In genomic region chr5:145443366-145443765, GRCh38 we compare ENCODE assay signal across 21 cellular contexts.
A peak's percentile ranks its signal among the peaks of the same experiment; 100 is the strongest.
DNase-seq lines count a peak whose midpoint lies in the region; ATAC-seq and TF ChIP-seq lines count a peak whose summit lies in the region.
"Had no signal": no experiment of that assay in that cellular context is flagged by ENCODE, and none has a peak within 500 bp of the region (broad histone marks: within the 10 kb centered on the region; RNA-seq: fewer than 3 reads in every experiment).

No MANE protein-coding gene starts in this region.

- no peak overlapping the region for H2BK5ac ChIP-seq in IMR-90 (ENCODE audit: low read depth, low read length, poor library complexity, severe bottlenecking)

- H2AFZ ChIP-seq in IMR-90 (replicated peaks; ENCODE audit: low read length, poor library complexity) (no peak overlapping the region), smooth muscle cell (ENCODE audit: low read depth) (no peak overlapping the region)

- no peak overlapping the region for H2BK120ac ChIP-seq in IMR-90 (ENCODE audit: low read depth, low read length)

- in situ Hi-C loops in IMR-90 (cut with MboI; ENCODE audit: low sequenced_read_pairs) = no loop called here

- dilution Hi-C loops in IMR-90 (cut with HindIII; ENCODE audit: low sequenced_read_pairs, unreplicated experiment) = no loop called here

- POLR2A ChIA-PET in IMR-90 (lab: Charles Lee; ENCODE audit: unreplicated experiment) = no interaction called here

- no peak for TF ChIP-seq CTCF in IMR-90 (conservative IDR thresholded peaks at IDR 0.05; ENCODE audit: low read depth, low read length)
- no peak for TF ChIP-seq CTCF in mesothelial cell of epicardium (IDR thresholded peaks at IDR 0.05; ENCODE audit: unreplicated experiment)
- TF ChIP-seq CTCF in smooth muscle cell (IDR thresholded peaks at IDR 0.05; ENCODE audit: borderline replicate concordance, insufficient read depth, poor library complexity, severe bottlenecking) = no peak
- TF ChIP-seq CTCF in breast epithelium (IDR thresholded peaks at IDR 0.05) = no peak
- TF ChIP-seq CTCF in spleen (IDR thresholded peaks at IDR 0.05 in 8 of 11, conservative IDR thresholded peaks at IDR 0.05 in 3 of 11) = no peak

- H3K4me3 ChIP-seq in IMR-90 (ENCODE audit: insufficient read depth, low read depth, low read length) (no peak overlapping the region), adipocyte (ENCODE audit: low read length) (no peak overlapping the region), smooth muscle cell (no peak overlapping the region), breast epithelium (no peak overlapping the region), spleen (no peak overlapping the region)
- H3K4me3 ChIP-seq: A549; BLaER1 treated with 17β-estradiol and CSF1 and Interleukin-3, amounts not matched to agents 10 nM and 100 nM; HAP-1 had no signal

- peak; percentile 17; the same call in 1 of the 2 replicates for ATAC-seq in IMR-90 (ENCODE audit: low read depth)
- ATAC-seq: A549 had no signal

- no peak overlapping the region for H4K8ac ChIP-seq in IMR-90 (ENCODE audit: low read depth in 2 of 2, low read length in 2 of 2)

- no peak overlapping the region for H3K56ac ChIP-seq in IMR-90 (ENCODE audit: extremely low read depth, insufficient read depth, low read length)

- no peaks in the 10 kb centered on the region for H3K79me1 ChIP-seq in IMR-90 (ENCODE audit: low read depth in 1 of 2, low read length in 2 of 2)

- no peaks in the 10 kb centered on the region for H3K27me3 Mint-ChIP-seq in mesothelial cell of epicardium (ENCODE audit: low read depth)
- H3K27me3 Mint-ChIP-seq: CD4-positive, alpha-beta T cell had no signal

- H3K9ac ChIP-seq in IMR-90 (ENCODE audit: low read depth, low read length) = no peak overlapping the region
- H3K9ac ChIP-seq in adipocyte (ENCODE audit: low read length) = no peak overlapping the region
- no peak overlapping the region for H3K9ac ChIP-seq in smooth muscle cell (ENCODE audit: low read depth)
- H3K9ac ChIP-seq: BLaER1 treated with 17β-estradiol and CSF1 and Interleukin-3, amounts not matched to agents 10 nM and 100 nM had no signal

- H3K9me1 ChIP-seq in IMR-90 (ENCODE audit: insufficient read depth, low read length) = no peaks in the 10 kb centered on the region

- H2BK15ac ChIP-seq in IMR-90 (ENCODE audit: low read depth, low read length) = no peak overlapping the region

- intact Hi-C loops in IMR-90 (cut with micrococcal nuclease) (no loop called here), breast epithelium (cut with DNase I; ENCODE audit: low total_unique reads) (no loop called here), spleen (cut with DNase I; ENCODE audit: low total_unique reads) (no loop called here)

- H3K4me1 Mint-ChIP-seq in mesothelial cell of epicardium = peaks cover 13% of the 10 kb centered on the region
- H3K4me1 Mint-ChIP-seq: CD14-positive monocyte had no signal

- H3K4ac ChIP-seq in IMR-90 (ENCODE audit: low read depth, low read length) = no peak overlapping the region

- H3K27ac ChIP-seq in IMR-90 (ENCODE audit: insufficient read depth, low read length) (no peak overlapping the region), smooth muscle cell (ENCODE audit: low read depth) (peak overlapping the region; percentile 53), breast epithelium (peak overlapping the region in 1 of 2 donors; percentile 10), spleen (no peak overlapping the region)
- H3K27ac ChIP-seq: A549; BLaER1 treated with 17β-estradiol and CSF1 and Interleukin-3, amounts not matched to agents 10 nM and 100 nM had no signal

- no peak overlapping the region for H3K14ac ChIP-seq in IMR-90 (replicated peaks; ENCODE audit: low read depth, low read length)

- H3K9me3 Mint-ChIP-seq in mesothelial cell of epicardium = no peaks in the 10 kb centered on the region

- H3K36me3 ChIP-seq in IMR-90 (ENCODE audit: control insufficient read depth, insufficient read depth, low read length) (no peaks in the 10 kb centered on the region), adipocyte (ENCODE audit: control insufficient read depth, insufficient read depth, low read length, severe bottlenecking) (no peaks in the 10 kb centered on the region), smooth muscle cell (ENCODE audit: low read depth) (no peaks in the 10 kb centered on the region), breast epithelium (no peaks in the 10 kb centered on the region), spleen (no peaks in the 10 kb centered on the region)
- H3K36me3 ChIP-seq: BE2C; BLaER1 treated with 17β-estradiol and CSF1 and Interleukin-3, amounts not matched to agents 10 nM and 100 nM; HAP-1 had no signal

- TF ChIP-seq POLR2A in IMR-90 (IDR thresholded peaks at IDR 0.05; ENCODE audit: low read depth, low read length) (no peak), breast epithelium (IDR thresholded peaks at IDR 0.05) (no peak), spleen (IDR thresholded peaks at IDR 0.05) (no peak)

- H2AK9ac ChIP-seq in IMR-90 (replicated peaks; ENCODE audit: low read depth, low read length, poor library complexity) = no peak overlapping the region

- no peaks in the 10 kb centered on the region for H3K36me3 Mint-ChIP-seq in mesothelial cell of epicardium
- H3K36me3 Mint-ChIP-seq: CD14-positive monocyte had no signal

- H3K18ac ChIP-seq in IMR-90 (ENCODE audit: low read depth, low read length) = no peak overlapping the region

- no peaks in the 10 kb centered on the region for H3K4me1 ChIP-seq in IMR-90 (ENCODE audit: control insufficient read depth, insufficient read depth, low read length)
- H3K4me1 ChIP-seq in adipocyte (ENCODE audit: control insufficient read depth, insufficient read depth, low read length) = no peaks in the 10 kb centered on the region
- H3K4me1 ChIP-seq in smooth muscle cell (ENCODE audit: low read depth) = peaks cover 14% of the 10 kb centered on the region
- no peaks in the 10 kb centered on the region for H3K4me1 ChIP-seq in breast epithelium
- H3K4me1 ChIP-seq in spleen = no peaks in the 10 kb centered on the region
- H3K4me1 ChIP-seq: A549; BE2C; BLaER1 treated with 17β-estradiol and CSF1 and Interleukin-3, amounts not matched to agents 10 nM and 100 nM; HAP-1 had no signal

- H3K9me3 ChIP-seq in IMR-90 (ENCODE audit: control insufficient read depth, insufficient read depth, low read length) (no peaks in the 10 kb centered on the region; the same call in 1 of the 2 replicates), adipocyte (ENCODE audit: control insufficient read depth, low read length) (peaks cover 19% of the 10 kb centered on the region), smooth muscle cell (replicated peaks; ENCODE audit: low read depth) (no peaks in the 10 kb centered on the region), breast epithelium (no peaks in the 10 kb centered on the region), spleen (peaks cover 0 to 20% (median 4%) of the 10 kb centered on the region in 8 donors)
- H3K9me3 ChIP-seq: A549; BE2C; BLaER1 treated with 17β-estradiol and CSF1 and Interleukin-3, amounts not matched to agents 10 nM and 100 nM; HAP-1 had no signal

- no peak overlapping the region for H3K4me2 ChIP-seq in IMR-90 (ENCODE audit: low read depth, low read length)
- no peak overlapping the region for H3K4me2 ChIP-seq in smooth muscle cell
- H3K4me2 ChIP-seq: A549; BLaER1 treated with 17β-estradiol and CSF1 and Interleukin-3, amounts not matched to agents 10 nM and 100 nM had no signal

- peak overlapping the region; percentile 3 for H3K27ac Mint-ChIP-seq in mesothelial cell of epicardium
- H3K27ac Mint-ChIP-seq: CD14-positive monocyte; CD4-positive, alpha-beta T cell had no signal

- H4K91ac ChIP-seq in IMR-90 (ENCODE audit: insufficient read depth, low read depth, low read length) = no peak overlapping the region

- TF ChIP-seq RAD21 in IMR-90 (IDR thresholded peaks at IDR 0.05; ENCODE audit: low read length) = no peak

- BruUV-seq in IMR-90 (replicated peaks; lab: Mats Ljungman, UMichigan) = no TSS peak

- H4K5ac ChIP-seq in IMR-90 (ENCODE audit: low read depth, low read length) = no peak overlapping the region

- no peak overlapping the region for H2AK5ac ChIP-seq in IMR-90 (ENCODE audit: low read depth, low read length)

- CTCF ChIA-PET in IMR-90 (lab: Yijun Ruan, JAX) = no interaction called here

- no peaks in the 10 kb centered on the region for H4K20me1 ChIP-seq in IMR-90 (ENCODE audit: insufficient read depth, low read length)
- H4K20me1 ChIP-seq in smooth muscle cell (ENCODE audit: low read depth) = no peaks in the 10 kb centered on the region
- H4K20me1 ChIP-seq: BLaER1 treated with 17β-estradiol and CSF1 and Interleukin-3, amounts not matched to agents 10 nM and 100 nM had no signal

- no CpG with 5 or more reads among the region's 2 CpGs for WGBS in IMR-90 (ENCODE audit: extremely low coverage in 2 of 2, insufficient read length in 1 of 2), 2 experiments
- WGBS in smooth muscle cell (ENCODE audit: low lambda C conversion rate) = 72% methylated on average over 2 of the region's 2 CpGs
- 71 to 83% (median 77%) methylated on average over 2 of the region's 2 CpGs for WGBS in spleen, 5 donors

- no peak overlapping the region for H2BK20ac ChIP-seq in IMR-90 (ENCODE audit: low read depth, low read length)

- H3K4me3 Mint-ChIP-seq in mesothelial cell of epicardium = no peak overlapping the region
- H3K4me3 Mint-ChIP-seq: CD14-positive monocyte; CD4-positive, alpha-beta T cell had no signal

- H3K27me3 ChIP-seq in IMR-90 (ENCODE audit: control insufficient read depth, insufficient read depth, low read length) (no peaks in the 10 kb centered on the region), adipocyte (replicated peaks; ENCODE audit: control insufficient read depth, insufficient read depth, low read length) (no peaks in the 10 kb centered on the region), smooth muscle cell (ENCODE audit: low read depth) (no peaks in the 10 kb centered on the region), breast epithelium (no peaks in the 10 kb centered on the region), spleen (replicated peaks in 1 of 7) (no peaks in the 10 kb centered on the region)
- H3K27me3 ChIP-seq: BE2C; BLaER1 treated with 17β-estradiol and CSF1 and Interleukin-3, amounts not matched to agents 10 nM and 100 nM had no signal

- no peaks in the 10 kb centered on the region for H3F3A ChIP-seq in smooth muscle cell (ENCODE audit: low read depth)

- H3K23ac ChIP-seq in IMR-90 (ENCODE audit: low read depth, low read length) = no peak overlapping the region

- DNase-seq in IMR-90 (no peak), adipocyte (ENCODE audit: low read depth) (peak; percentile 5), mesothelial cell of epicardium (ENCODE audit: low spot score in 2 of 2, unreplicated experiment in 2 of 2) (no peak), smooth muscle cell (lab: John Stamatoyannopoulos, UW; ENCODE audit: unreplicated experiment) (no peak), breast epithelium (ENCODE audit: low spot score in 2 of 2) (no peak), spleen (no peak), NCI-H2196 treated with DMSO at 0.1 percent for 48 hours (lab: John Stamatoyannopoulos, UW; ENCODE audit: unreplicated experiment) (no peak)
- DNase-seq in activated CD4-positive, alpha-beta T cell treated with anti-CD3 and anti-CD28 coated beads for 4 hours = no peak
- DNase-seq: 8988T; ACHN; AML-193; BE2C; CD4-positive, alpha-beta T cell; COR-L47; DMS153; GF-D8; GOT3 had no signal

- no peaks in the 10 kb centered on the region for H3K79me2 ChIP-seq in smooth muscle cell (ENCODE audit: low read depth)

TF ChIP-seq in IMR-90, 13 proteins besides CTCF, POLR2A, EP300 and RAD21 (continues in another document):
- no peak for TF ChIP-seq CEBPB (IDR thresholded peaks at IDR 0.05; ENCODE audit: low read depth, low read length)
- no peak for TF ChIP-seq FOS (IDR thresholded peaks at IDR 0.05; ENCODE audit: low read depth, low read length)
